ENCODE assay signal across 1 cellular context in the genomic region with DNA sequence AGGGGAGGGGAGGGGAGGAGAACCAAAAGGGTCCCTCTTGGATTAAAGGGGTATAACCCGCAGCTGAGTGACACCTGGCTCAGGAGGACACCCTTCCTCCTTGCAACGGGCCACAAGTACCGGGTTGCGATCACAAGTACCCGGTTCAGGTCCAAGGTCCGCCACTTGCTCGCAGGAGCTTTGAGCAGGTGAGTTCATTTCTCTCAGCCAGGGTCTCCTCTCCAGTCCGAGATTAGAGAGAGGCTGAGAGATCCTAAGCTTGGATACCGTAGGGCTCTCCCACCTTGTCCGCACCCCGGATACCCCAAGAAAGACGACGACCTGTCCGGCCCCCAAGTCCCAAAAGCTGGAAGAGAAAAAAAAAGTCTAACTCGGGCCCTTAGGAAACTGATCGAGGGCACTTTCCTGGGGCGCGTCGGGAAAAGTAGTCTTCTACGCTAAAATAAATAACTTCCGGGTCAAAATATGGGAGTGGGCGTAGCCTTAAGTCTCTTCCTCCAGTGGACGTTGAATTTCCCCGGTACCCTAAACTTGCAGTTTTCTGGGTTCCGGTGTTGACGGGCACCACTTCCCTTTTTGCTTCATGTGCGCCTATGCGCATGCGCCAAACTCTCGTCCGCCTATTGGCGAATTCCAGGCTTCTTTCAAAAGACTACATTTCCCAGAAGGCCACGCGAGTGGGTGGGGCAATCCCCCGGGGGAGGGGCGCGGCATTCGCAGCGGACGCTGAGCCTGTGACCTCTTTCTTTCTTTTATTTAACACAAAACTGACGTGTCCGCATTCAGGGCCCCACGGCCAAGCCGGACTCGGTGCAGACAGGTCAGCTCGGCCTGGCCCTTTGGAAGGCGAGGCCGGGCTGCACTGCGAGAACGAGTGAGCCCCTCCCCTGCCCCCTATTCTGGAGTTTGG.
TF ChIP-seq lines count a peak whose summit lies in the region.

No MANE protein-coding gene starts in this region.

TF ChIP-seq in HCT116, 20 proteins besides CTCF, POLR2A, EP300 and RAD21 (continued from another document):
- TF ChIP-seq SRF (IDR thresholded peaks at IDR 0.05; ENCODE audit: low read depth) (no peak; the same call in 1 of the 2 replicates), TCF7L2 (IDR thresholded peaks at IDR 0.05; ENCODE audit: borderline replicate concordance, extremely low read depth, insufficient read depth, insufficient read length) (no peak), POLR2AphosphoS5 (IDR thresholded peaks at IDR 0.05; ENCODE audit: low read depth, low read length) (peak; percentile 77), SIN3A (IDR thresholded peaks at IDR 0.05; ENCODE audit: low read depth) (no peak), ZNF274 (IDR thresholded peaks at IDR 0.05; ENCODE audit: low read depth, low read length) (no peak), EZH2 (IDR thresholded peaks at IDR 0.05) (no peak), YY1 (IDR thresholded peaks at IDR 0.05; ENCODE audit: extremely low read depth, insufficient replicate concordance, low read depth, low read length) (no peak), ELF1 (IDR thresholded peaks at IDR 0.05; ENCODE audit: borderline replicate concordance, low read depth) (no peak; the same call in 1 of the 2 replicates), EZH2phosphoT487 (IDR thresholded peaks at IDR 0.05; ENCODE audit: borderline replicate concordance) (no peak), SP1 (IDR thresholded peaks at IDR 0.05; ENCODE audit: low read depth) (peak; percentile 93)
- TF ChIP-seq, protein P1, sequence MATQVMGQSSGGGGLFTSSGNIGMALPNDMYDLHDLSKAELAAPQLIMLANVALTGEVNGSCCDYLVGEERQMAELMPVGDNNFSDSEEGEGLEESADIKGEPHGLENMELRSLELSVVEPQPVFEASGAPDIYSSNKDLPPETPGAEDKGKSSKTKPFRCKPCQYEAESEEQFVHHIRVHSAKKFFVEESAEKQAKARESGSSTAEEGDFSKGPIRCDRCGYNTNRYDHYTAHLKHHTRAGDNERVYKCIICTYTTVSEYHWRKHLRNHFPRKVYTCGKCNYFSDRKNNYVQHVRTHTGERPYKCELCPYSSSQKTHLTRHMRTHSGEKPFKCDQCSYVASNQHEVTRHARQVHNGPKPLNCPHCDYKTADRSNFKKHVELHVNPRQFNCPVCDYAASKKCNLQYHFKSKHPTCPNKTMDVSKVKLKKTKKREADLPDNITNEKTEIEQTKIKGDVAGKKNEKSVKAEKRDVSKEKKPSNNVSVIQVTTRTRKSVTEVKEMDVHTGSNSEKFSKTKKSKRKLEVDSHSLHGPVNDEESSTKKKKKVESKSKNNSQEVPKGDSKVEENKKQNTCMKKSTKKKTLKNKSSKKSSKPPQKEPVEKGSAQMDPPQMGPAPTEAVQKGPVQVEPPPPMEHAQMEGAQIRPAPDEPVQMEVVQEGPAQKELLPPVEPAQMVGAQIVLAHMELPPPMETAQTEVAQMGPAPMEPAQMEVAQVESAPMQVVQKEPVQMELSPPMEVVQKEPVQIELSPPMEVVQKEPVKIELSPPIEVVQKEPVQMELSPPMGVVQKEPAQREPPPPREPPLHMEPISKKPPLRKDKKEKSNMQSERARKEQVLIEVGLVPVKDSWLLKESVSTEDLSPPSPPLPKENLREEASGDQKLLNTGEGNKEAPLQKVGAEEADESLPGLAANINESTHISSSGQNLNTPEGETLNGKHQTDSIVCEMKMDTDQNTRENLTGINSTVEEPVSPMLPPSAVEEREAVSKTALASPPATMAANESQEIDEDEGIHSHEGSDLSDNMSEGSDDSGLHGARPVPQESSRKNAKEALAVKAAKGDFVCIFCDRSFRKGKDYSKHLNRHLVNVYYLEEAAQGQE (IDR thresholded peaks at IDR 0.05; ENCODE audit: low read depth): no peak
- TF ChIP-seq, protein P2, sequence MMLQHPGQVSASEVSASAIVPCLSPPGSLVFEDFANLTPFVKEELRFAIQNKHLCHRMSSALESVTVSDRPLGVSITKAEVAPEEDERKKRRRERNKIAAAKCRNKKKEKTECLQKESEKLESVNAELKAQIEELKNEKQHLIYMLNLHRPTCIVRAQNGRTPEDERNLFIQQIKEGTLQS (IDR thresholded peaks at IDR 0.05): no peak
